ENCODE assay signal across 1 cellular context in genomic region chr15:58489289-58489688, GRCh38.
TF ChIP-seq lines count a peak whose summit lies in the region.

No MANE protein-coding gene starts in this region.

TF ChIP-seq in K562, 482 proteins besides CTCF, POLR2A, EP300 and RAD21 (continued from another document and continues in another):
- no peak for TF ChIP-seq ZNF609 (CRISPR knock-in tag; IDR thresholded peaks at IDR 0.05; ENCODE audit: borderline replicate concordance)
- peak; percentile 61 for TF ChIP-seq ATF7 (IDR thresholded peaks at IDR 0.05)
- no peak for TF ChIP-seq E2F8 (IDR thresholded peaks at IDR 0.05; ENCODE audit: low read depth, partially characterized antibody)
- TF ChIP-seq CEBPG (CRISPR knock-in tag; IDR thresholded peaks at IDR 0.05), result no peak
- no peak; a peak in 1 of 4 replicates for TF ChIP-seq CEBPG (tag; conservative IDR thresholded peaks at IDR 0.05 in 1 of 2, IDR thresholded peaks at IDR 0.05 in 1 of 2)
- TF ChIP-seq GABPA (tag; conservative IDR thresholded peaks at IDR 0.05; ENCODE audit: low read depth), result no peak
- TF ChIP-seq E2F6 (IDR thresholded peaks at IDR 0.05; ENCODE audit: borderline replicate concordance in 1 of 2, extremely low read depth in 1 of 2, insufficient read depth in 1 of 2, insufficient read length in 1 of 2, low read depth in 1 of 2, low read length in 1 of 2, poor library complexity in 1 of 2, severe bottlenecking in 1 of 2), result no peak
- TF ChIP-seq COPS2 (conservative IDR thresholded peaks at IDR 0.05), result no peak
- TF ChIP-seq ZNF212 (CRISPR knock-in tag; IDR thresholded peaks at IDR 0.05), result no peak
- TF ChIP-seq ZBTB2 (IDR thresholded peaks at IDR 0.05), result no peak
- TF ChIP-seq SMAD3 (CRISPR knock-in tag; conservative IDR thresholded peaks at IDR 0.05), result no peak
- no peak for TF ChIP-seq NFE2L1 (tag; IDR thresholded peaks at IDR 0.05; ENCODE audit: borderline replicate concordance, low read depth)
- peak; percentile 70 for TF ChIP-seq SOX6 (IDR thresholded peaks at IDR 0.05)
- TF ChIP-seq JUND (IDR thresholded peaks at IDR 0.05; ENCODE audit: borderline replicate concordance, low read depth, low read length), result peak; percentile 21; the same call in 1 of the 2 replicates
- no peak for TF ChIP-seq JUND (tag; IDR thresholded peaks at IDR 0.05; ENCODE audit: borderline replicate concordance, low read depth, low read length)
- 0 out of 2 replicates have a peak, but pooled peaks have one; percentile 19 for TF ChIP-seq NR2C1 (IDR thresholded peaks at IDR 0.05)
- no peak for TF ChIP-seq NR2C1 (tag; IDR thresholded peaks at IDR 0.05)
- TF ChIP-seq HCFC1 (IDR thresholded peaks at IDR 0.05; ENCODE audit: low read depth, low read length), result no peak
- peak; percentile 21; the same call in 1 of the 2 replicates for TF ChIP-seq ESRRA (IDR thresholded peaks at IDR 0.05; ENCODE audit: borderline replicate concordance, low read depth)
- no peak for TF ChIP-seq ESRRB (CRISPR knock-in tag; IDR thresholded peaks at IDR 0.05; ENCODE audit: borderline replicate concordance)
- peak in 1 of 2 experiments; percentile 83; a peak in 1 of 3 replicates for TF ChIP-seq CBX3 (IDR thresholded peaks at IDR 0.05; ENCODE audit: borderline replicate concordance in 1 of 2, low read length in 2 of 2)
- TF ChIP-seq KAT7 (CRISPR knock-in tag; IDR thresholded peaks at IDR 0.05; ENCODE audit: borderline replicate concordance), result no peak
- no peak for TF ChIP-seq ZNF165 (CRISPR knock-in tag; IDR thresholded peaks at IDR 0.05; ENCODE audit: borderline replicate concordance)
- TF ChIP-seq MED1 (CRISPR knock-in tag; IDR thresholded peaks at IDR 0.05; ENCODE audit: borderline replicate concordance), result no peak
- TF ChIP-seq CREB5 (CRISPR knock-in tag; IDR thresholded peaks at IDR 0.05), result no peak
- no peak for TF ChIP-seq HNRNPUL1 (IDR thresholded peaks at IDR 0.05; ENCODE audit: low read length)
- no peak for TF ChIP-seq ZKSCAN8 (CRISPR knock-in tag; IDR thresholded peaks at IDR 0.05)
- no peak for TF ChIP-seq SRSF1 (IDR thresholded peaks at IDR 0.05; ENCODE audit: low read depth, low read length)
- TF ChIP-seq GTF2F1 (IDR thresholded peaks at IDR 0.05; ENCODE audit: low read depth, low read length), result no peak
- no peak for TF ChIP-seq PHB2 (IDR thresholded peaks at IDR 0.05; ENCODE audit: low read depth)
- TF ChIP-seq IFI16 (CRISPR knock-in tag; IDR thresholded peaks at IDR 0.05), result no peak
- 0 out of 2 replicates have a peak, but pooled peaks have one; percentile 26 for TF ChIP-seq ZBTB33 (CRISPR knock-in tag; IDR thresholded peaks at IDR 0.05)
- TF ChIP-seq C11orf30 (IDR thresholded peaks at IDR 0.05; ENCODE audit: low read depth), result 0 out of 2 replicates have a peak, but pooled peaks have one; percentile 9
- TF ChIP-seq DDX20 (tag; IDR thresholded peaks at IDR 0.05; ENCODE audit: low read depth), result no peak
- peak; percentile 81 for TF ChIP-seq TRIM28 (IDR thresholded peaks at IDR 0.05)
- no peak for TF ChIP-seq MTA2 (IDR thresholded peaks at IDR 0.05; ENCODE audit: low read depth)
- no peak for TF ChIP-seq ZNF12 (CRISPR knock-in tag; IDR thresholded peaks at IDR 0.05)
- no peak for TF ChIP-seq GTF2A2 (tag; IDR thresholded peaks at IDR 0.05)
- TF ChIP-seq ZNF263 (CRISPR knock-in tag; IDR thresholded peaks at IDR 0.05; ENCODE audit: borderline replicate concordance), result no peak
- TF ChIP-seq ZNF76 (CRISPR knock-in tag; IDR thresholded peaks at IDR 0.05; ENCODE audit: borderline replicate concordance), result no peak
- peak; percentile 59 for TF ChIP-seq ATF3 (IDR thresholded peaks at IDR 0.05)
- TF ChIP-seq ATF3 (CRISPR knock-in tag; conservative IDR thresholded peaks at IDR 0.05), result no peak
- TF ChIP-seq ERF (CRISPR knock-in tag; IDR thresholded peaks at IDR 0.05), result no peak
- TF ChIP-seq NEUROD1 (IDR thresholded peaks at IDR 0.05; ENCODE audit: borderline replicate concordance, low read depth, low read length, partially characterized antibody), result no peak
- no peak for TF ChIP-seq CCAR2 (IDR thresholded peaks at IDR 0.05; ENCODE audit: low read depth, low read length)
- no peak for TF ChIP-seq FIP1L1 (IDR thresholded peaks at IDR 0.05; ENCODE audit: low read depth, low read length, poor library complexity, severe bottlenecking)
- no peak for TF ChIP-seq FOXO4 (CRISPR knock-in tag; IDR thresholded peaks at IDR 0.05)
- TF ChIP-seq POLR2AphosphoS5 (IDR thresholded peaks at IDR 0.05; ENCODE audit: control insufficient read depth, insufficient read depth, low read depth, low read length), result no peak
- peak; percentile 82; the same call in 1 of the 2 replicates for TF ChIP-seq CBX5 (IDR thresholded peaks at IDR 0.05; ENCODE audit: borderline replicate concordance, low read depth)
